In genomic region chr11:3913921-3914320, GRCh38 we compare ENCODE assay signal across 1 cellular context.
TF ChIP-seq lines count a peak whose summit lies in the region.

No MANE protein-coding gene starts in this region.

TF ChIP-seq in HepG2, 621 proteins besides CTCF, POLR2A, EP300 and RAD21 (continued from another document):
- TF ChIP-seq, protein P1, sequence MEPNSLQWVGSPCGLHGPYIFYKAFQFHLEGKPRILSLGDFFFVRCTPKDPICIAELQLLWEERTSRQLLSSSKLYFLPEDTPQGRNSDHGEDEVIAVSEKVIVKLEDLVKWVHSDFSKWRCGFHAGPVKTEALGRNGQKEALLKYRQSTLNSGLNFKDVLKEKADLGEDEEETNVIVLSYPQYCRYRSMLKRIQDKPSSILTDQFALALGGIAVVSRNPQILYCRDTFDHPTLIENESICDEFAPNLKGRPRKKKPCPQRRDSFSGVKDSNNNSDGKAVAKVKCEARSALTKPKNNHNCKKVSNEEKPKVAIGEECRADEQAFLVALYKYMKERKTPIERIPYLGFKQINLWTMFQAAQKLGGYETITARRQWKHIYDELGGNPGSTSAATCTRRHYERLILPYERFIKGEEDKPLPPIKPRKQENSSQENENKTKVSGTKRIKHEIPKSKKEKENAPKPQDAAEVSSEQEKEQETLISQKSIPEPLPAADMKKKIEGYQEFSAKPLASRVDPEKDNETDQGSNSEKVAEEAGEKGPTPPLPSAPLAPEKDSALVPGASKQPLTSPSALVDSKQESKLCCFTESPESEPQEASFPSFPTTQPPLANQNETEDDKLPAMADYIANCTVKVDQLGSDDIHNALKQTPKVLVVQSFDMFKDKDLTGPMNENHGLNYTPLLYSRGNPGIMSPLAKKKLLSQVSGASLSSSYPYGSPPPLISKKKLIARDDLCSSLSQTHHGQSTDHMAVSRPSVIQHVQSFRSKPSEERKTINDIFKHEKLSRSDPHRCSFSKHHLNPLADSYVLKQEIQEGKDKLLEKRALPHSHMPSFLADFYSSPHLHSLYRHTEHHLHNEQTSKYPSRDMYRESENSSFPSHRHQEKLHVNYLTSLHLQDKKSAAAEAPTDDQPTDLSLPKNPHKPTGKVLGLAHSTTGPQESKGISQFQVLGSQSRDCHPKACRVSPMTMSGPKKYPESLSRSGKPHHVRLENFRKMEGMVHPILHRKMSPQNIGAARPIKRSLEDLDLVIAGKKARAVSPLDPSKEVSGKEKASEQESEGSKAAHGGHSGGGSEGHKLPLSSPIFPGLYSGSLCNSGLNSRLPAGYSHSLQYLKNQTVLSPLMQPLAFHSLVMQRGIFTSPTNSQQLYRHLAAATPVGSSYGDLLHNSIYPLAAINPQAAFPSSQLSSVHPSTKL (CRISPR knock-in tag; IDR thresholded peaks at IDR 0.05) = peak; percentile 57; the same call in 1 of the 2 replicates
- no peak for TF ChIP-seq HIVEP1 (CRISPR knock-in tag; IDR thresholded peaks at IDR 0.05)
- TF ChIP-seq, protein P2, sequence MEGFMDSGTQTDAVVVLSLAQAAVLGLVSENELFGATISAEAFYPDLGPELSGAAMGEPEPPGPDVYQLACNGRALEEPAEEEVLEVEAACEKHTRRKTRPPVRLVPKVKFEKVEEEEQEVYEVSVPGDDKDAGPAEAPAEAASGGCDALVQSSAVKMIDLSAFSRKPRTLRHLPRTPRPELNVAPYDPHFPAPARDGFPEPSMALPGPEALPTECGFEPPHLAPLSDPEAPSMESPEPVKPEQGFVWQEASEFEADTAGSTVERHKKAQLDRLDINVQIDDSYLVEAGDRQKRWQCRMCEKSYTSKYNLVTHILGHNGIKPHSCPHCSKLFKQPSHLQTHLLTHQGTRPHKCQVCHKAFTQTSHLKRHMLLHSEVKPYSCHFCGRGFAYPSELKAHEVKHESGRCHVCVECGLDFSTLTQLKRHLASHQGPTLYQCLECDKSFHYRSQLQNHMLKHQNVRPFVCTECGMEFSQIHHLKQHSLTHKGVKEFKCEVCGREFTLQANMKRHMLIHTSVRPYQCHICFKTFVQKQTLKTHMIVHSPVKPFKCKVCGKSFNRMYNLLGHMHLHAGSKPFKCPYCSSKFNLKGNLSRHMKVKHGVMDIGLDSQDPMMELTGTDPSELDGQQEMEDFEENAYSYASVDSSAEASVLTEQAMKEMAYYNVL (CRISPR knock-in tag; IDR thresholded peaks at IDR 0.05; ENCODE audit: borderline replicate concordance) = no peak
- no peak for TF ChIP-seq FOXP1 (IDR thresholded peaks at IDR 0.05)
- TF ChIP-seq FOXP1 (CRISPR knock-in tag; IDR thresholded peaks at IDR 0.05) = peak; percentile 27; the same call in 1 of the 2 replicates
- TF ChIP-seq SOX6 (IDR thresholded peaks at IDR 0.05) = no peak
- TF ChIP-seq SOX6 (CRISPR knock-in tag; IDR thresholded peaks at IDR 0.05) = peak; percentile 12; the same call in 1 of the 2 replicates
- peak; percentile 93 for TF ChIP-seq CEBPB (IDR thresholded peaks at IDR 0.05; ENCODE audit: borderline replicate concordance, low read depth, low read length)
- no peak for TF ChIP-seq TMF1 (CRISPR knock-in tag; IDR thresholded peaks at IDR 0.05; ENCODE audit: low read depth)
- TF ChIP-seq GTF2F1 (IDR thresholded peaks at IDR 0.05; ENCODE audit: low read length) = no peak
- no peak for TF ChIP-seq CHD4 (IDR thresholded peaks at IDR 0.05; ENCODE audit: borderline replicate concordance, low read length)
- TF ChIP-seq TRIM24 (CRISPR knock-in tag; IDR thresholded peaks at IDR 0.05) = no peak
- no peak for TF ChIP-seq ZBTB39 (CRISPR knock-in tag; IDR thresholded peaks at IDR 0.05)
- TF ChIP-seq FOXA3 (CRISPR knock-in tag; IDR thresholded peaks at IDR 0.05) = peak; percentile 32; the same call in 1 of the 2 replicates
